1 cellular context compared by ENCODE assay signal in genomic region chr10:124791378-124792348, GRCh38.
A peak's percentile ranks its signal among the peaks of the same experiment; 100 is the strongest.
TF ChIP-seq lines count a peak whose summit lies in the region.

Gene EEF1AKMT2 (minus strand): TSS chr10:124791887. CDS start chr10:124791833, 54 bp downstream.

TF ChIP-seq in HepG2, 621 proteins besides CTCF, POLR2A, EP300 and RAD21 (continued from another document and continues in another):
- TF ChIP-seq PBX3 (CRISPR knock-in tag; IDR thresholded peaks at IDR 0.05; ENCODE audit: borderline replicate concordance) (no peak), ATF7-NPFF (CRISPR knock-in tag; IDR thresholded peaks at IDR 0.05; ENCODE audit: low read depth) (peak; percentile 91), ZNF44 (CRISPR knock-in tag; IDR thresholded peaks at IDR 0.05) (peak; percentile 89; the same call in 1 of the 2 replicates), HMGA1 (CRISPR knock-in tag; conservative IDR thresholded peaks at IDR 0.05) (no peak), STAT5B (CRISPR knock-in tag; IDR thresholded peaks at IDR 0.05) (peak; percentile 82; the same call in 1 of the 2 replicates), LRRFIP1 (CRISPR knock-in tag; conservative IDR thresholded peaks at IDR 0.05) (no peak; the same call in 1 of the 2 replicates), ZBTB44 (CRISPR knock-in tag; IDR thresholded peaks at IDR 0.05) (0 out of 2 replicates have a peak, but pooled peaks have one; percentile 35), GTF2F1 (IDR thresholded peaks at IDR 0.05; ENCODE audit: low read length) (no peak), KMT2B (CRISPR knock-in tag; IDR thresholded peaks at IDR 0.05) (peak; percentile 91), KAT8 (CRISPR knock-in tag; IDR thresholded peaks at IDR 0.05) (peak; percentile 92), SETDB1 (CRISPR knock-in tag; IDR thresholded peaks at IDR 0.05; ENCODE audit: borderline replicate concordance) (no peak), RBM39 (IDR thresholded peaks at IDR 0.05; ENCODE audit: low read depth, low read length, poor library complexity, severe bottlenecking) (peak; percentile 95), TOE1 (CRISPR knock-in tag; IDR thresholded peaks at IDR 0.05) (peak; percentile 88; the same call in 1 of the 2 replicates), MYPOP (CRISPR knock-in tag; IDR thresholded peaks at IDR 0.05) (peak; percentile 96), SATB2 (CRISPR knock-in tag; IDR thresholded peaks at IDR 0.05) (peak; percentile 63), ZNF766 (CRISPR knock-in tag; IDR thresholded peaks at IDR 0.05; ENCODE audit: borderline replicate concordance) (peak; percentile 95), SMAD3 (CRISPR knock-in tag; IDR thresholded peaks at IDR 0.05) (peak; percentile 55; the same call in 1 of the 2 replicates), NR2F6 (IDR thresholded peaks at IDR 0.05) (no peak), NR2F6 (CRISPR knock-in tag; IDR thresholded peaks at IDR 0.05) (no peak), CC2D1A (CRISPR knock-in tag; IDR thresholded peaks at IDR 0.05) (peak; percentile 62; the same call in 1 of the 2 replicates), ZBTB43 (CRISPR knock-in tag; conservative IDR thresholded peaks at IDR 0.05) (peak; percentile 69; the same call in 1 of the 2 replicates), ZNF687 (CRISPR knock-in tag; IDR thresholded peaks at IDR 0.05) (peak; percentile 89), ZNF513 (CRISPR knock-in tag; conservative IDR thresholded peaks at IDR 0.05) (0 out of 2 replicates have a peak, but pooled peaks have one; percentile 19), NFIC (IDR thresholded peaks at IDR 0.05; ENCODE audit: low read length) (peak; percentile 60; the same call in 1 of the 2 replicates), KDM5A (IDR thresholded peaks at IDR 0.05; ENCODE audit: borderline replicate concordance, low read length) (peak; percentile 74), HINFP (CRISPR knock-in tag; IDR thresholded peaks at IDR 0.05; ENCODE audit: low read depth) (no peak), ZNF841 (CRISPR knock-in tag; IDR thresholded peaks at IDR 0.05; ENCODE audit: borderline replicate concordance) (no peak), MYC (CRISPR knock-in tag; IDR thresholded peaks at IDR 0.05; ENCODE audit: borderline replicate concordance) (peak; percentile 90), TARDBP (CRISPR knock-in tag; IDR thresholded peaks at IDR 0.05) (peak; percentile 77), E2F2 (CRISPR knock-in tag; IDR thresholded peaks at IDR 0.05; ENCODE audit: borderline replicate concordance) (0 out of 2 replicates have a peak, but pooled peaks have one; percentile 64), ZNF530 (CRISPR knock-in tag; IDR thresholded peaks at IDR 0.05; ENCODE audit: low read depth) (no peak)
